ENCODE assay signal across 18 cellular contexts in the genomic region with DNA sequence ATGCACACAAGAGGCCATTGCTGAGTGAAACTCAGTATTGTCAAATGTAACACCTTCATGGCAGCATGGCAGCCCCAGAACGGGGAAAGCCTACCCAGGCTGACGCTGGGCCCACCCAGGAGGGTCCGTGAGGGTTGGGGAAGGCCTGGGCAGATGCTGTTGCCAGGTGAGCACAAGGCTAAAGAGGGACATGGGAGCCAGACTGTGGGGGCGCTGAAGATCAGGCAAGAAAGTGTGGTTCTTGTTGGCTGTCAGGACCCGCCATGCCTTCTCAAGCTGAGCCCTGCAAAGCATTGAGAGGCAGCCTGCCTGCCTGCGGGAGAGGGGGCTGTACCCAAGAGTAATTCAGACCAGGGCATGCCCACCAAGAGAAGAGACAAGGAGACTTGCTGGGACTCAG.
A peak's percentile ranks its signal among the peaks of the same experiment; 100 is the strongest.
DNase-seq lines count a peak whose midpoint lies in the region; ATAC-seq, FAIRE-seq and TF ChIP-seq lines count a peak whose summit lies in the region.
"Had no signal": no experiment of that assay in that cellular context is flagged by ENCODE, and none has a peak within 500 bp of the region (broad histone marks: within the 10 kb centered on the region; RNA-seq: fewer than 3 reads in every experiment).

No MANE protein-coding gene starts in this region.

- H4K20me1 ChIP-seq in H9 (ENCODE audit: control insufficient read depth, insufficient read depth, insufficient read length) (no peaks in the 10 kb centered on the region), H1 (replicated peaks in 1 of 2; ENCODE audit: control insufficient read depth in 1 of 2, insufficient read depth in 2 of 2, low read length in 2 of 2) (peaks cover 0 to 1% of the 10 kb centered on the region in 2 experiments)

- H3K27me3 ChIP-seq in H9 (ENCODE audit: insufficient read depth, low read length) (no peaks in the 10 kb centered on the region), H1 (replicated peaks in 1 of 4; ENCODE audit: control insufficient read depth in 3 of 4, extremely low read depth in 1 of 4, insufficient read depth in 3 of 4, low read length in 3 of 4) (no peaks in the 10 kb centered on the region), stomach (no peaks in the 10 kb centered on the region), left lung (no peaks in the 10 kb centered on the region)

- no peak overlapping the region for H2BK5ac ChIP-seq in H9 (ENCODE audit: insufficient read length, low read length)
- H2BK5ac ChIP-seq in H1 (ENCODE audit: low read depth, low read length), result no peak overlapping the region

- H3K9me3 ChIP-seq in H9 (ENCODE audit: control insufficient read depth, low read depth, low read length), result no peaks in the 10 kb centered on the region
- H3K9me3 ChIP-seq in H1 (ENCODE audit: insufficient read depth in 2 of 2, low read depth in 1 of 2, low read length in 1 of 2), result no peaks in the 10 kb centered on the region
- H3K9me3 ChIP-seq in stomach, result no peaks in the 10 kb centered on the region
- no peaks in the 10 kb centered on the region for H3K9me3 ChIP-seq in left lung
- H3K9me3 ChIP-seq: Caco-2 had no signal

- H2BK12ac ChIP-seq in H9 (ENCODE audit: insufficient read length, low read depth, low read length) (no peak overlapping the region), H1 (ENCODE audit: low read depth, low read length) (no peak overlapping the region)

- no peak overlapping the region for H2BK20ac ChIP-seq in H9 (ENCODE audit: low read depth, low read length, poor library complexity, severe bottlenecking)
- 0 out of 2 replicates have a peak overlapping the region, but pooled peaks have one; percentile 43 for H2BK20ac ChIP-seq in H1 (ENCODE audit: low read length)

- H3K23ac ChIP-seq in H9 (ENCODE audit: insufficient read length, low read depth, low read length) (no peak overlapping the region), H1 (ENCODE audit: insufficient read length) (no peak overlapping the region)

- intact Hi-C loops in stomach (cut with DNase I; ENCODE audit: low total_unique reads) (no loop called here), left lung (cut with DNase I) (loop anchor here in 1 of 2 donors (10.0 kb wide), 1 partner anchor 119 kb away; no protein-coding TSS in a partner anchor)

- CTCF ChIA-PET in H1 (lab: Charles Lee; ENCODE audit: partially characterized antibody), result interaction anchor here (0.9 to 7.1 kb wide), 8 partner anchors 9 to 586 kb away, joined by 3 to 58 read pairs (median 5); no protein-coding TSS in a partner anchor

- H3K27ac ChIP-seq in H9 (ENCODE audit: insufficient read length, low read depth, low read length), result no peak overlapping the region
- H3K27ac ChIP-seq in H1 (ENCODE audit: low read depth, low read length), result no peak overlapping the region
- no peak overlapping the region for H3K27ac ChIP-seq in stomach
- H3K27ac ChIP-seq in left lung, result no peak overlapping the region
- H3K27ac ChIP-seq: C4-2B had no signal

- H4K91ac ChIP-seq in H9 (ENCODE audit: insufficient read length, low read depth, low read length), result no peak overlapping the region
- H4K91ac ChIP-seq in H1 (replicated peaks; ENCODE audit: insufficient read length, low read length), result no peak overlapping the region

- H3T11ph ChIP-seq in H9 (ENCODE audit: low read length), result no peak overlapping the region

- H2BK120ac ChIP-seq in H9 (ENCODE audit: low read depth, low read length, poor library complexity, severe bottlenecking), result no peak overlapping the region
- no peak overlapping the region for H2BK120ac ChIP-seq in H1 (replicated peaks; ENCODE audit: low read depth, low read length)

- no peaks in the 10 kb centered on the region for H3K27me3 Mint-ChIP-seq in H9 (ENCODE audit: low read depth)
- no peaks in the 10 kb centered on the region for H3K27me3 Mint-ChIP-seq in neural crest cell (ENCODE audit: low read depth)
- no peaks in the 10 kb centered on the region for H3K27me3 Mint-ChIP-seq in natural killer cell treated with Interleukin-12 subunit alpha and Interleukin-12 subunit beta and Interleukin-15 and Interleukin-18, amount 100 ng/mL, for 72 hours
- H3K27me3 Mint-ChIP-seq: CD4-positive, alpha-beta T cell had no signal

- no peak overlapping the region for H2BK15ac ChIP-seq in H9 (ENCODE audit: low read depth, low read length)
- H2BK15ac ChIP-seq in H1 (ENCODE audit: low read length), result no peak overlapping the region

- no peak for ATAC-seq in left lung
- ATAC-seq in natural killer cell treated with Interleukin-12 subunit alpha and Interleukin-12 subunit beta and Interleukin-15 and Interleukin-18, amount 100 ng/mL, for 72 hours, result no peak
- ATAC-seq: K562 had no signal

- no peak for TF ChIP-seq POLR2A in H1 (IDR thresholded peaks at IDR 0.05; ENCODE audit: control extremely low read depth in 1 of 2, low read depth in 2 of 2, low read length in 2 of 2)
- TF ChIP-seq POLR2A in stomach (IDR thresholded peaks at IDR 0.05), result no peak

- H3K4me3 ChIP-seq in H1 (ENCODE audit: extremely low read depth in 1 of 4, insufficient read depth in 2 of 4, low read depth in 3 of 4, low read length in 4 of 4) (no peak overlapping the region), stomach (no peak overlapping the region), left lung (no peak overlapping the region)
- H3K4me3 ChIP-seq: K562 had no signal

- POLR2A ChIA-PET in H1 (lab: Charles Lee; ENCODE audit: partially characterized antibody), result interaction anchor here (1.6 kb wide), 1 partner anchor 10 kb away, joined by 4 read pairs; no protein-coding TSS in a partner anchor

- TF ChIP-seq EP300 in H1 (IDR thresholded peaks at IDR 0.05; ENCODE audit: borderline replicate concordance in 1 of 2, low read depth in 2 of 2, low read length in 2 of 2) (no peak), stomach (IDR thresholded peaks at IDR 0.05) (no peak)

- H3K79me1 ChIP-seq in H9 (ENCODE audit: insufficient read depth, low read depth, low read length, poor library complexity, severe bottlenecking) (no peaks in the 10 kb centered on the region), H1 (ENCODE audit: low read depth, low read length) (no peaks in the 10 kb centered on the region)

- H3K9ac ChIP-seq in H9 (ENCODE audit: extremely low read depth, insufficient read length, low read length) (no peak overlapping the region), H1 (replicated peaks in 1 of 4; ENCODE audit: extremely low read depth in 1 of 4, low read depth in 3 of 4, low read length in 3 of 4) (no peak overlapping the region)

- H3K4ac ChIP-seq in H9 (ENCODE audit: low read depth, low read length) (no peak overlapping the region), H1 (replicated peaks; ENCODE audit: insufficient read length, low read depth, low read length) (no peak overlapping the region)

- DNase-seq in H9, result no peak
- no peak for DNase-seq in H1 (ENCODE audit: low read depth in 1 of 2, low spot score in 2 of 2)
- no peak for DNase-seq in neural crest cell (ENCODE audit: low read depth, low spot score)
- no peak for DNase-seq in stomach
- no peak for DNase-seq in left lung
- no peak for DNase-seq in natural killer cell treated with Interleukin-12 subunit alpha and Interleukin-12 subunit beta and Interleukin-15 and Interleukin-18, amount 100 ng/mL, for 72 hours (ENCODE audit: low spot score)
- DNase-seq: AML-193; Caco-2; CD4-positive, alpha-beta T cell; IMR-90 had no signal

- FAIRE-seq in H1 (lab: Jason Lieb, UNC), result no peak
- FAIRE-seq: A204.1, D721Med, G401.6, GM12892, GM18507, HTR-8/SVneo, K562 had no signal

- H3K18ac ChIP-seq in H9 (ENCODE audit: insufficient read length, low read depth, low read length) (no peak overlapping the region), H1 (ENCODE audit: extremely low read depth, low read length) (no peak overlapping the region)

- no peak overlapping the region for H3K4me3 Mint-ChIP-seq in H9
- H3K4me3 Mint-ChIP-seq in neural crest cell, result peak overlapping the region; percentile 26
- H3K4me3 Mint-ChIP-seq in natural killer cell treated with Interleukin-12 subunit alpha and Interleukin-12 subunit beta and Interleukin-15 and Interleukin-18, amount 100 ng/mL, for 72 hours, result no peak overlapping the region
- H3K4me3 Mint-ChIP-seq: CD4-positive, alpha-beta T cell had no signal

- H3K4me1 ChIP-seq in H9 (ENCODE audit: insufficient read depth, low read length), result no peaks in the 10 kb centered on the region
- no peaks in the 10 kb centered on the region for H3K4me1 ChIP-seq in H1 (replicated peaks in 1 of 4; ENCODE audit: control insufficient read depth in 3 of 4, insufficient read depth in 4 of 4, low read length in 3 of 4)
- peaks cover 0 to 13% (median 7%) of the 10 kb centered on the region in 4 donors for H3K4me1 ChIP-seq in stomach
- H3K4me1 ChIP-seq in left lung, result peaks cover 0 to under 1% of the 10 kb centered on the region in 2 donors
- H3K4me1 ChIP-seq: Caco-2 had no signal

- H3K36me3 Mint-ChIP-seq in H9 (ENCODE audit: insufficient read depth in 1 of 3, low read depth in 3 of 3) (no peaks in the 10 kb centered on the region), neural crest cell (ENCODE audit: low read depth) (no peaks in the 10 kb centered on the region)
- H3K36me3 Mint-ChIP-seq in natural killer cell treated with Interleukin-12 subunit alpha and Interleukin-12 subunit beta and Interleukin-15 and Interleukin-18, amount 100 ng/mL, for 72 hours, result no peaks in the 10 kb centered on the region

- H2AK5ac ChIP-seq in H9 (ENCODE audit: insufficient read length, low read length) (no peak overlapping the region), H1 (ENCODE audit: low read depth, low read length) (no peak overlapping the region)

- TF ChIP-seq CTCF in H9 (conservative IDR thresholded peaks at IDR 0.05) (0 out of 3 replicates have a peak, but pooled peaks have one; percentile 17), H1 (IDR thresholded peaks at IDR 0.05; ENCODE audit: control extremely low read depth in 1 of 3, insufficient read depth in 1 of 3, low read depth in 1 of 3, low read length in 3 of 3) (peak in 2 of 3 experiments; percentile 12 to 23; a peak in 2 of 4 replicates), neural crest cell (conservative IDR thresholded peaks at IDR 0.05) (no peak), stomach (IDR thresholded peaks at IDR 0.05) (no peak), left lung (IDR thresholded peaks at IDR 0.05) (no peak)

- H3K36me3 ChIP-seq in H1 (ENCODE audit: control insufficient read depth in 2 of 4, insufficient read depth in 4 of 4, low read length in 3 of 4), result no peaks in the 10 kb centered on the region
- H3K36me3 ChIP-seq in stomach, result peaks cover 5 to 49% (median 25%) of the 10 kb centered on the region in 4 donors
- H3K36me3 ChIP-seq in left lung, result peaks cover 0 to 8% of the 10 kb centered on the region in 2 donors

- H3K56ac ChIP-seq in H9 (ENCODE audit: insufficient read length, low read depth, low read length) (no peak overlapping the region), H1 (replicated peaks; ENCODE audit: insufficient read length, low read depth, low read length) (no peak overlapping the region)

- H3K4me1 Mint-ChIP-seq in H9 (peaks cover 0 to 3% of the 10 kb centered on the region in 2 experiments; a peak in 1 of 4 replicates), neural crest cell (peaks cover 1% of the 10 kb centered on the region)
- H3K4me1 Mint-ChIP-seq in natural killer cell treated with Interleukin-12 subunit alpha and Interleukin-12 subunit beta and Interleukin-15 and Interleukin-18, amount 100 ng/mL, for 72 hours (ENCODE audit: low read depth in 2 of 2), result peaks cover 0 to 4% of the 10 kb centered on the region in 2 donors

- H4K5ac ChIP-seq in H9 (ENCODE audit: insufficient read length, low read depth, low read length) (no peak overlapping the region), H1 (ENCODE audit: insufficient read length, low read depth, low read length) (no peak overlapping the region)

- no peaks in the 10 kb centered on the region for H3K9me3 Mint-ChIP-seq in H9
- no peaks in the 10 kb centered on the region for H3K9me3 Mint-ChIP-seq in neural crest cell
- no peaks in the 10 kb centered on the region for H3K9me3 Mint-ChIP-seq in natural killer cell treated with Interleukin-12 subunit alpha and Interleukin-12 subunit beta and Interleukin-15 and Interleukin-18, amount 100 ng/mL, for 72 hours
- H3K9me3 Mint-ChIP-seq: CD4-positive, alpha-beta T cell had no signal

- no peaks in the 10 kb centered on the region for H3K23me2 ChIP-seq in H9 (ENCODE audit: insufficient read length, low read depth, low read length, poor library complexity, severe bottlenecking)
- no peaks in the 10 kb centered on the region for H3K23me2 ChIP-seq in H1 (ENCODE audit: low read depth, low read length)

- WGBS in H9 (ENCODE audit: extremely low coverage, insufficient read length, low lambda C conversion rate), result no CpG with 5 or more reads among the region's 6 CpGs
- WGBS in H1 (ENCODE audit: extremely low coverage in 1 of 2, insufficient coverage in 1 of 2, insufficient read length in 1 of 2, insufficient replicate concordance in 2 of 2, low coverage in 1 of 2, low lambda C conversion rate in 2 of 2, missing lambda C conversion rate in 1 of 2), 2 experiments, result 83% methylated on average over 6 of the region's 6 CpGs; no CpG with 5 or more reads in 1 of the 2 experiments
- WGBS in stomach, 5 donors, result 83 to 98% (median 96%) methylated on average over 6 of the region's 6 CpGs

- 0 out of 4 replicates have a peak, but pooled peaks of 1 of the 2 experiments have one; percentile 5 for TF ChIP-seq RAD21 in H1 (IDR thresholded peaks at IDR 0.05 in 1 of 2, conservative IDR thresholded peaks at IDR 0.05 in 1 of 2; ENCODE audit: low read depth in 2 of 2, low read length in 2 of 2)

- no peak overlapping the region for H3K14ac ChIP-seq in H9 (ENCODE audit: insufficient read depth, low read length)
- no peak overlapping the region for H3K14ac ChIP-seq in H1 (ENCODE audit: insufficient read length)

- H4K8ac ChIP-seq in H9 (replicated peaks; ENCODE audit: insufficient read length, low read depth, low read length) (no peak overlapping the region), H1 (ENCODE audit: extremely low read depth, insufficient read depth, low read length) (no peak overlapping the region)

- no peak overlapping the region for H2AFZ ChIP-seq in H9 (ENCODE audit: low read length)
- no peak overlapping the region for H2AFZ ChIP-seq in H1 (ENCODE audit: low read length)

- H3K4me2 ChIP-seq in H9 (ENCODE audit: insufficient read depth, insufficient read length, low read length) (no peak overlapping the region), H1 (ENCODE audit: insufficient read depth in 1 of 2, low read depth in 2 of 2, low read length in 2 of 2) (no peak overlapping the region)

- H3K27ac Mint-ChIP-seq in H9, result peak overlapping the region in 1 of 3 experiments; percentile 13; a peak in 1 of 7 replicates
- H3K27ac Mint-ChIP-seq in neural crest cell (ENCODE audit: unreplicated experiment), result no peak overlapping the region
- no peak overlapping the region for H3K27ac Mint-ChIP-seq in natural killer cell treated with Interleukin-12 subunit alpha and Interleukin-12 subunit beta and Interleukin-15 and Interleukin-18, amount 100 ng/mL, for 72 hours
- H3K27ac Mint-ChIP-seq: CD4-positive, alpha-beta T cell had no signal

- H3K79me2 ChIP-seq in H9 (ENCODE audit: insufficient read depth, low read length) (no peaks in the 10 kb centered on the region), H1 (ENCODE audit: control insufficient read depth in 1 of 2, insufficient read depth in 2 of 2, low read length in 2 of 2) (no peaks in the 10 kb centered on the region)

Comparison
In these comparisons a context has a peak if more than half of its experiments do, and no peak if none do; other contexts are left out.
1. CTCF ChIP-seq: peak in H9 (single experiment) and H1 (2 of 3); none in neural crest cell (single experiment), stomach (0 of 7) and left lung (0 of 2).